21 cellular contexts compared by ENCODE assay signal in the genomic region with DNA sequence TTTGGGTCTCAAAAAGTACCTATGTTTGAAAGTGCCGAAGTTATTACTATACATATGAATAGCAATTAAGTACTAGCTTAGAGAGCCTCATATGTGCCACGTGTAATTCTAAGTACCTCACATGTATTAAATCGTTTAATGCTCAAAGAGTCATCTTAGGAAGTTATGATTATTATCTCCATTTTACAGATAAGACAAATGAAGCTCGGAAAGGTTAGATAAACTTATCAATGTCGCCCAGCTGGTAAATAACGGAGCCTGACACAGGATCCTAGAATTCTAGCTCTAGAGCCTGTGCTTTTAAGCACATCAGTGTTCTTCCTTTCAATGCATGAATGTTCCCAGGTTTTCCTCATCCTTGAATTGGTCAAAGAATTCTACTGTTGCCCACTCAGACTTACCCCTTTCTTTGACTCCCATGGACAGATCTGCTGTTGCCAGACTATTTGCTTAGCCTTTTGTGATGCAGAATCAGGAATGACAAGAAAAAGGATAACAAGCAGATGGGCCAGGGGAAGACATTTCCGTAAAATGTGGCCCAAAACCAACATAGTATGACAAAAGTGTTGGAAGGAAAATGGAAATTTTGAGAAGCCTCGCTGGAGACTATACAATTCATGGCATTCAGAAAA.
"Had no signal": no experiment of that assay in that cellular context is flagged by ENCODE, and none has a peak within 500 bp of the region (broad histone marks: within the 10 kb centered on the region; RNA-seq: fewer than 3 reads in every experiment).

No MANE protein-coding gene starts in this region.

- H3K27me3 ChIP-seq: brain microvascular endothelial cell, dorsolateral prefrontal cortex, right atrium auricular region, testis, upper lobe of left lung had no signal

- H3K4me3 ChIP-seq: dorsolateral prefrontal cortex, lower lobe of right lung, right atrium auricular region, skin epidermis, testis, upper lobe of left lung had no signal

- H3K9me3 ChIP-seq: lower lobe of right lung, right atrium auricular region, testis, upper lobe of left lung had no signal

- H3K36me3 ChIP-seq: brain microvascular endothelial cell, lower lobe of right lung, right atrium auricular region, upper lobe of left lung had no signal

- DNase-seq: activated CD4-positive, alpha-beta T cell treated with anti-CD3 and anti-CD28 coated beads, Interleukin-2, amount 10 ng/mL, durations not matched to agents 7 days and 5 days; activated CD8-positive, alpha-beta memory T cell treated with anti-CD3 and anti-CD28 coated beads, Interleukin-2, amount 50 U/mL, for 4 hours; activated naive CD4-positive, alpha-beta T cell treated with anti-CD3 and anti-CD28 coated beads, Interleukin-2, amount 10 ng/mL, durations not matched to agents 7 days and 5 days; activated naive CD8-positive, alpha-beta T cell treated with anti-CD3 and anti-CD28 coated beads, Interleukin-2, amount 50 U/mL, for 24 hours; activated T-cell treated with anti-CD3 and anti-CD28 coated beads, Interleukin-2, amount 50 U/mL, for 4 hours; anterior cingulate cortex; brain microvascular endothelial cell; central memory CD4-positive, alpha-beta T cell; dorsolateral prefrontal cortex; foreskin fibroblast; islet precursor cell; lower lobe of right lung; stimulated activated CD4-positive, alpha-beta T cell treated with anti-CD3 and anti-CD28 coated beads, Interleukin-15, amount 100 ng/mL, for 24 hours; stimulated activated CD4-positive, alpha-beta T cell treated with anti-CD3 and anti-CD28 coated beads, Interleukin-2, amount 100 ng/mL, for 48 hours; testis; upper lobe of left lung had no signal

- H3K27ac ChIP-seq: brain microvascular endothelial cell, dorsolateral prefrontal cortex, lower lobe of right lung, right atrium auricular region, skin epidermis, testis, upper lobe of left lung had no signal

- H3K4me1 ChIP-seq: lower lobe of right lung, right atrium auricular region, testis had no signal

- ATAC-seq: activated CD4-positive, CD25-positive, alpha-beta regulatory T cell treated with anti-CD3 and anti-CD28 coated beads, Interleukin-2, amount 50 U/mL, for 24 hours; activated naive CD8-positive, alpha-beta T cell treated with anti-CD3 and anti-CD28 coated beads, Interleukin-2, amount 50 U/mL, for 24 hours; activated T-cell treated with anti-CD3 and anti-CD28 coated beads, Interleukin-2, amount 50 U/mL, for 4 hours; lower lobe of right lung; natural killer cell treated with Interleukin-12 subunit alpha and Interleukin-12 subunit beta and Interleukin-15 and Interleukin-18, amount 100 ng/mL, for 72 hours; stimulated activated effector memory CD8-positive, alpha-beta T cell treated with anti-CD3 and anti-CD28 coated beads, Interleukin-12 subunit alpha, Interleukin-12 subunit beta, amount 100 ng/mL, for 72 hours had no signal
